ENCODE assay signal across 20 cellular contexts in genomic region chr18:29174891-29175290, GRCh38.
DNase-seq lines count a peak whose midpoint lies in the region; ATAC-seq and TF ChIP-seq lines count a peak whose summit lies in the region.
"Had no signal": no experiment of that assay in that cellular context is flagged by ENCODE, and none has a peak within 500 bp of the region (broad histone marks: within the 10 kb centered on the region; RNA-seq: fewer than 3 reads in every experiment).

No MANE protein-coding gene starts in this region.

- no peak overlapping the region for H4K8ac ChIP-seq in trophoblast cell (ENCODE audit: low read depth, low read length)

- H3K9me3 ChIP-seq in adipocyte (ENCODE audit: control insufficient read depth, low read length) (no peaks in the 10 kb centered on the region), trophoblast cell (ENCODE audit: insufficient read depth, low read depth, low read length) (peaks cover 1% of the 10 kb centered on the region), right lobe of liver (no peaks in the 10 kb centered on the region)
- H3K9me3 ChIP-seq: Caco-2 had no signal

- DNase-seq in Ammon's horn (ENCODE audit: low spot score) (peak; percentile 64), adipocyte (ENCODE audit: low read depth) (no peak), globus pallidus (ENCODE audit: low spot score) (peak; percentile 23), trophoblast cell (no peak), right lobe of liver (no peak), NCI-H446 (lab: John Stamatoyannopoulos, UW) (no peak)
- DNase-seq in stimulated activated CD4-positive, alpha-beta T cell treated with anti-CD3 and anti-CD28 coated beads, Interleukin-4, amount 100 ng/mL, for 4 hours: no peak
- DNase-seq: Caco-2; CD4-positive, alpha-beta T cell; DMS153; EL; MM.1S; NCI-H1092 treated with DMSO at 0.1 percent for 48 hours; NCI-H146; NCI-H2029 treated with DMSO at 0.1 percent for 48 hours; NCI-H774; PC-3; RPMI8226; SHP77 treated with DMSO at 0.1 percent for 48 hours had no signal

- no peaks in the 10 kb centered on the region for H3K79me1 ChIP-seq in trophoblast cell (ENCODE audit: low read length)

- no peaks in the 10 kb centered on the region for H3K79me2 ChIP-seq in trophoblast cell (ENCODE audit: control insufficient read depth, insufficient read depth, low read length, poor library complexity)

- H4K91ac ChIP-seq in trophoblast cell (ENCODE audit: low read depth, low read length): no peak overlapping the region

- H3K4ac ChIP-seq in trophoblast cell (ENCODE audit: low read depth, low read length): no peak overlapping the region

- no peak overlapping the region for H2AFZ ChIP-seq in trophoblast cell (ENCODE audit: insufficient read depth, low read length, poor library complexity)

- H3K18ac ChIP-seq in trophoblast cell (ENCODE audit: low read length): no peak overlapping the region

- no peak overlapping the region for H4K12ac ChIP-seq in trophoblast cell (ENCODE audit: low read depth, low read length)

- H3K27ac ChIP-seq in trophoblast cell (ENCODE audit: low read depth, low read length) (no peak overlapping the region), right lobe of liver (no peak overlapping the region)

- H2BK120ac ChIP-seq in trophoblast cell (ENCODE audit: insufficient read depth, low read length, poor library complexity): peak overlapping the region; percentile 33

- H3K4me1 ChIP-seq in adipocyte (ENCODE audit: control insufficient read depth, insufficient read depth, low read length): peaks cover 64% of the 10 kb centered on the region
- H3K4me1 ChIP-seq in trophoblast cell (ENCODE audit: control insufficient read depth in 1 of 2, insufficient read depth in 2 of 2, low read length in 2 of 2): no peaks in the 10 kb centered on the region
- H3K4me1 ChIP-seq in right lobe of liver: no peaks in the 10 kb centered on the region
- H3K4me1 ChIP-seq: Caco-2 had no signal

- H3K36me3 ChIP-seq in adipocyte (ENCODE audit: control insufficient read depth, insufficient read depth, low read length, severe bottlenecking) (no peaks in the 10 kb centered on the region), trophoblast cell (ENCODE audit: control insufficient read depth in 1 of 2, insufficient read depth in 2 of 2, low read length in 2 of 2) (no peaks in the 10 kb centered on the region), right lobe of liver (no peaks in the 10 kb centered on the region)

- TF ChIP-seq POLR2A in right lobe of liver (IDR thresholded peaks at IDR 0.05): no peak

- H3K27me3 ChIP-seq in adipocyte (replicated peaks; ENCODE audit: control insufficient read depth, insufficient read depth, low read length) (no peaks in the 10 kb centered on the region), trophoblast cell (ENCODE audit: insufficient read depth, low read length) (no peaks in the 10 kb centered on the region), right lobe of liver (no peaks in the 10 kb centered on the region)

- no peak overlapping the region for H3K4me2 ChIP-seq in trophoblast cell (ENCODE audit: low read length)

- TF ChIP-seq CTCF in right lobe of liver (IDR thresholded peaks at IDR 0.05): no peak

- H3K14ac ChIP-seq in trophoblast cell (ENCODE audit: low read length): no peak overlapping the region

- H3K4me3 ChIP-seq in adipocyte (ENCODE audit: low read length) (no peak overlapping the region), trophoblast cell (ENCODE audit: low read depth, low read length) (no peak overlapping the region), right lobe of liver (no peak overlapping the region)

- intact Hi-C loops in right lobe of liver (cut with DNase I): no loop called here

- H3K9ac ChIP-seq in adipocyte (ENCODE audit: low read length) (peak overlapping the region; percentile 40), trophoblast cell (ENCODE audit: low read length) (no peak overlapping the region)

- no CpG with 5 or more reads among the region's 3 CpGs for WGBS in trophoblast cell (ENCODE audit: extremely low coverage, insufficient coverage, insufficient read length)
- 41% methylated on average over 3 of the region's 3 CpGs for WGBS in right lobe of liver (ENCODE audit: insufficient coverage, low coverage, low lambda C conversion rate, missing lambda C conversion rate)

- no peak overlapping the region for H3K23ac ChIP-seq in trophoblast cell (ENCODE audit: low read length)

- no peak overlapping the region for H2AK5ac ChIP-seq in trophoblast cell (ENCODE audit: low read length)

- ATAC-seq in right lobe of liver: no peak
- no peak for ATAC-seq in GM19395 (IDR thresholded peaks at IDR 0.05; ENCODE audit: unreplicated experiment)
- ATAC-seq: PC-3 had no signal

- H2BK5ac ChIP-seq in trophoblast cell (ENCODE audit: low read depth, low read length, poor library complexity): no peak overlapping the region

- H2BK12ac ChIP-seq in trophoblast cell (ENCODE audit: low read length): peak overlapping the region; percentile 76

Comparison
In these comparisons a context has a peak if more than half of its experiments do, and no peak if none do; other contexts are left out.
1. DNase-seq: peak in Ammon's horn (single experiment) and globus pallidus (single experiment); none in adipocyte (single experiment), trophoblast cell (0 of 2), stimulated activated CD4-positive, alpha-beta T cell treated with anti-CD3 and anti-CD28 coated beads, Interleukin-4, amount 100 ng/mL, for 4 hours (0 of 2), right lobe of liver (0 of 3) and NCI-H446 (0 of 2).